Comparison of ENCODE assay signal across 8 cellular contexts in genomic region chr2:57720728-57721627, GRCh38.
DNase-seq lines count a peak whose midpoint lies in the region; ATAC-seq, FAIRE-seq and TF ChIP-seq lines count a peak whose summit lies in the region.

No MANE protein-coding gene starts in this region.

- POLR2A ChIA-PET in GM12878 (lab: Charles Lee): no interaction called here

- TF ChIP-seq POLR2A in H54 (IDR thresholded peaks at IDR 0.05; ENCODE audit: low read depth, low read length) (no peak), GM12878 (IDR thresholded peaks at IDR 0.05; ENCODE audit: low read depth, low read length) (no peak)

- in situ Hi-C loops in GM12878 (cut with MboI): no loop called here

- no peaks in the 10 kb centered on the region for H3K27me3 ChIP-seq in GM12878 (replicated peaks in 1 of 2; ENCODE audit: control insufficient read depth in 2 of 2, insufficient read depth in 2 of 2, low read length in 1 of 2)
- no peaks in the 10 kb centered on the region for H3K27me3 ChIP-seq in iPS-15b (ENCODE audit: control insufficient read depth, insufficient read depth, low read length)
- H3K27me3 ChIP-seq in small intestine (ENCODE audit: control insufficient read depth in 2 of 2, insufficient read depth in 2 of 2, low read length in 2 of 2): no peaks in the 10 kb centered on the region

- FAIRE-seq in H54 (lab: Jason Lieb, UNC): peak; percentile 88
- FAIRE-seq in GM12878 (lab: Jason Lieb, UNC): peak; percentile 98
- FAIRE-seq in small intestine (lab: Jason Lieb, UNC): no peak

- SMC1A ChIA-PET in GM12878 (lab: Charles Lee; ENCODE audit: uncharacterized antibody, unreplicated experiment): interaction anchor here (0.6 to 2.1 kb wide), 23 partner anchors 8 to 1151 kb away, joined by 3 to 10 read pairs (median 4); no protein-coding TSS in a partner anchor

- H3K9ac ChIP-seq in GM12878 (ENCODE audit: control insufficient read depth, insufficient read depth, low read length) (no peak overlapping the region), iPS-15b (ENCODE audit: low read depth, low read length) (peak overlapping the region; percentile 40)

- H3K9me3 ChIP-seq in GM12878 (replicated peaks; ENCODE audit: control insufficient read depth, insufficient read depth, low read length) (no peaks in the 10 kb centered on the region), iPS-15b (ENCODE audit: control insufficient read depth, insufficient read depth, low read length) (no peaks in the 10 kb centered on the region), small intestine (ENCODE audit: control insufficient read depth, low read depth) (no peaks in the 10 kb centered on the region)

- intact Hi-C loops in GM12878 (cut with micrococcal nuclease; ENCODE audit: unreplicated experiment): loop anchor here (1.0 to 10.0 kb wide), 8 partner anchors 36 to 1464 kb away; no protein-coding TSS in a partner anchor

- peak overlapping the region; percentile 56 for H3K4me2 ChIP-seq in GM12878 (ENCODE audit: control insufficient read depth, insufficient read depth)

- no peak for TF ChIP-seq EP300 in GM12878 (IDR thresholded peaks at IDR 0.05; ENCODE audit: borderline replicate concordance in 1 of 2, control insufficient read depth in 1 of 2, low read depth in 2 of 2, low read length in 2 of 2)

- H3K4me1 ChIP-seq in GM12878 (ENCODE audit: control insufficient read depth, insufficient read depth, low read length): no peaks in the 10 kb centered on the region
- H3K4me1 ChIP-seq in iPS-15b (ENCODE audit: control insufficient read depth, insufficient read depth, low read length): no peaks in the 10 kb centered on the region
- H3K4me1 ChIP-seq in small intestine (ENCODE audit: control insufficient read depth in 2 of 2, insufficient read depth in 1 of 2, low read depth in 1 of 2, low read length in 1 of 2): no peaks in the 10 kb centered on the region

- H3K4me3 ChIP-seq in Jurkat, Clone E6-1 (ENCODE audit: low read length): no peak overlapping the region
- H3K4me3 ChIP-seq in GM12878 (no peak overlapping the region), iPS-15b (ENCODE audit: low read depth, low read length) (peak overlapping the region; percentile 33), small intestine (ENCODE audit: low read depth in 1 of 2, low read length in 2 of 2) (no peak overlapping the region)

- 17% methylated on average over 16 of the region's 16 CpGs for WGBS in GM12878 (ENCODE audit: insufficient coverage, insufficient replicate concordance, low lambda C conversion rate, missing lambda C conversion rate)
- WGBS in small intestine, 3 donors: 24 to 26% (median 25%) methylated on average over 16 of the region's 16 CpGs

- BruUV-seq in GM12878 (replicated peaks; lab: Mats Ljungman, UMichigan): no TSS peak

- no peak overlapping the region for H3K27ac ChIP-seq in GM12878 (ENCODE audit: control insufficient read depth, insufficient read depth)
- no peak overlapping the region for H3K27ac ChIP-seq in small intestine (ENCODE audit: low read depth in 1 of 2, low read length in 1 of 2)

- CTCF ChIA-PET in GM12878 (lab: Yijun Ruan, JAX): interaction anchor here (0.5 to 2.6 kb wide), 52 partner anchors 9 to 1305 kb away, joined by 3 to 13 read pairs (median 4); no protein-coding TSS in a partner anchor

- H3K79me2 ChIP-seq in GM12878 (ENCODE audit: control insufficient read depth, insufficient read depth, low read length): no peaks in the 10 kb centered on the region

- H2AFZ ChIP-seq in GM12878 (ENCODE audit: control insufficient read depth, low read depth, low read length): peak overlapping the region; percentile 91

- H3K36me3 ChIP-seq in GM12878 (ENCODE audit: control insufficient read depth in 2 of 2, insufficient read depth in 2 of 2, low read length in 1 of 2): no peaks in the 10 kb centered on the region
- H3K36me3 ChIP-seq in iPS-15b (ENCODE audit: control insufficient read depth, insufficient read depth, low read length): no peaks in the 10 kb centered on the region
- H3K36me3 ChIP-seq in small intestine (ENCODE audit: control insufficient read depth in 2 of 2, insufficient read depth in 2 of 2, low read length in 2 of 2): no peaks in the 10 kb centered on the region

- TF ChIP-seq CTCF in GM12878 (IDR thresholded peaks at IDR 0.05 in 2 of 3, conservative IDR thresholded peaks at IDR 0.05 in 1 of 3; ENCODE audit: control insufficient read depth in 2 of 3, extremely low read depth in 1 of 3, insufficient read depth in 1 of 3, low read depth in 3 of 3, low read length in 3 of 3): peak; percentile 91

- no peaks in the 10 kb centered on the region for H4K20me1 ChIP-seq in GM12878 (ENCODE audit: control insufficient read depth, insufficient read depth)

- ATAC-seq in GM12878: peak; percentile 99

- DNase-seq in NCI-H1417 (lab: John Stamatoyannopoulos, UW) (peak; percentile 26 to 68 (median 59)), NCI-H1417 treated with DMSO at 0.1 percent for 48 hours (lab: John Stamatoyannopoulos, UW) (no peak), H54 (ENCODE audit: insufficient read length, low spot score) (peak; percentile 13), SHP77 treated with DMSO at 0.1 percent for 48 hours (lab: John Stamatoyannopoulos, UW) (peak; percentile 49), GM12878 (ENCODE audit: low read depth, low spot score) (peak; percentile 47), small intestine (peak; percentile 29)
- DNase-seq in Jurkat, Clone E6-1 (ENCODE audit: low read depth, low spot score): peak; percentile 52

- TF ChIP-seq RAD21 in GM12878 (IDR thresholded peaks at IDR 0.05; ENCODE audit: insufficient read depth, low read depth, low read length): peak; percentile 93

- RAD21 ChIA-PET in GM12878 (lab: Charles Lee; ENCODE audit: unreplicated experiment): interaction anchor here (0.6 to 1.7 kb wide), 16 partner anchors 9 to 229 kb away, joined by 3 to 10 read pairs (median 4); no protein-coding TSS in a partner anchor

TF ChIP-seq in GM12878, 131 proteins besides CTCF, POLR2A, EP300 and RAD21 (continues in another document):
- no peak for TF ChIP-seq ZSCAN29 (IDR thresholded peaks at IDR 0.05)
- TF ChIP-seq RAD51 (IDR thresholded peaks at IDR 0.05): no peak
- 0 out of 2 replicates have a peak, but pooled peaks have one; percentile 4 for TF ChIP-seq SPI1 (IDR thresholded peaks at IDR 0.05; ENCODE audit: borderline replicate concordance, insufficient read depth, low read depth, low read length)
- TF ChIP-seq DPF2 (IDR thresholded peaks at IDR 0.05): no peak
- peak in 1 of 2 experiments; percentile 32; a peak in 1 of 4 replicates for TF ChIP-seq IKZF2 (IDR thresholded peaks at IDR 0.05)
- TF ChIP-seq ZNF207 (IDR thresholded peaks at IDR 0.05; ENCODE audit: borderline replicate concordance): no peak
- TF ChIP-seq YBX1 (IDR thresholded peaks at IDR 0.05): no peak
- no peak for TF ChIP-seq NR2C2 (IDR thresholded peaks at IDR 0.05; ENCODE audit: borderline replicate concordance, control insufficient read depth, insufficient read length, low read depth)
- TF ChIP-seq ZZZ3 (IDR thresholded peaks at IDR 0.05; ENCODE audit: control insufficient read depth, insufficient read length, low read depth): no peak
- no peak for TF ChIP-seq HCFC1 (IDR thresholded peaks at IDR 0.05; ENCODE audit: low read length)
- no peak for TF ChIP-seq ZNF24 (IDR thresholded peaks at IDR 0.05)
- TF ChIP-seq MEF2B (IDR thresholded peaks at IDR 0.05; ENCODE audit: partially characterized antibody, poor library complexity, severe bottlenecking): no peak
- peak; percentile 93; the same call in 1 of the 2 replicates for TF ChIP-seq WRNIP1 (IDR thresholded peaks at IDR 0.05; ENCODE audit: borderline replicate concordance, low read depth, low read length)
- no peak for TF ChIP-seq IRF3 (IDR thresholded peaks at IDR 0.05)
- 0 out of 2 replicates have a peak, but pooled peaks have one; percentile 30 for TF ChIP-seq RELB (IDR thresholded peaks at IDR 0.05; ENCODE audit: low read depth)
- TF ChIP-seq JUNB (IDR thresholded peaks at IDR 0.05): peak; percentile 17; the same call in 1 of the 2 replicates
- TF ChIP-seq RBBP5 (conservative IDR thresholded peaks at IDR 0.05): no peak
- TF ChIP-seq SMARCA5 (IDR thresholded peaks at IDR 0.05): peak; percentile 54; the same call in 1 of the 2 replicates
- no peak for TF ChIP-seq HSF1 (IDR thresholded peaks at IDR 0.05; ENCODE audit: low read depth, low read length)
- TF ChIP-seq PAX5 (IDR thresholded peaks at IDR 0.05; ENCODE audit: borderline replicate concordance, low read depth, low read length): no peak
